ENCODE assay signal across 27 cellular contexts in genomic region chr14:31395119-31395518, GRCh38.
"Had no signal": no experiment of that assay in that cellular context is flagged by ENCODE, and none has a peak within 500 bp of the region (broad histone marks: within the 10 kb centered on the region; RNA-seq: fewer than 3 reads in every experiment).

No MANE protein-coding gene starts in this region.

- H3K36me3 ChIP-seq: uterus had no signal

- H3K4me3 ChIP-seq: stomach, suprapubic skin, testis, thoracic aorta, thyroid gland, tibial artery, tibial nerve, transverse colon, upper lobe of left lung, upper lobe of right lung, uterus, vagina had no signal

- FAIRE-seq: urothelium cell line had no signal

- ATAC-seq: stimulated activated effector memory CD8-positive, alpha-beta T cell treated with anti-CD3 and anti-CD28 coated beads, Interleukin-12 subunit alpha, Interleukin-12 subunit beta, amount 100 ng/mL, for 72 hours; stimulated activated memory B cell treated with anti-CD40 and anti-IgM and Interleukin-4, amounts not matched to agents 10 μg/mL and 1 μg/mL and 100 μg/mL, for 72 hours; stimulated activated naive B cell treated with anti-CD40 and anti-IgM and Interleukin-4, amounts not matched to agents 10 μg/mL and 1 μg/mL and 100 μg/mL, for 72 hours; stimulated activated naive CD8-positive, alpha-beta T cell treated with anti-CD3 and anti-CD28 coated beads, Interleukin-15, amount 100 ng/mL, for 72 hours; stimulated activated naive CD8-positive, alpha-beta T cell treated with anti-CD3 and anti-CD28 coated beads, Interleukin-15, Interleukin-2, amounts not matched to agents 100 U/mL and 50 U/mL, for 24 hours; upper lobe of right lung had no signal

- H3K27me3 ChIP-seq: stomach, suprapubic skin, testis, thyroid gland, tibial artery, tibial nerve, transverse colon, upper lobe of left lung, upper lobe of right lung, uterus, vagina had no signal

- H3K9me3 ChIP-seq: stomach, suprapubic skin, testis, thoracic aorta, thyroid gland, tibial artery, tibial nerve, transverse colon, upper lobe of left lung, upper lobe of right lung, uterus, vagina had no signal

- H3K27ac ChIP-seq: stomach, suprapubic skin, testis, thoracic aorta, thyroid gland, tibial artery, tibial nerve, upper lobe of left lung, upper lobe of right lung, uterus, vagina had no signal

- DNase-seq: stimulated activated CD4-positive, alpha-beta T cell treated with anti-CD3 and anti-CD28 coated beads, Interleukin-2, amount 100 ng/mL, for 48 hours; stimulated activated CD4-positive, alpha-beta T cell treated with anti-CD3 and anti-CD28 coated beads, Interleukin-4, amount 100 ng/mL, for 1 hour; stimulated activated CD4-positive, alpha-beta T cell treated with anti-CD3 and anti-CD28 coated beads, Interleukin-4, amount 100 ng/mL, for 24 hours; stimulated activated CD4-positive, alpha-beta T cell treated with anti-CD3 and anti-CD28 coated beads, Interleukin-4, amount 100 ng/mL, for 4 hours; stimulated activated CD8-positive, alpha-beta memory T cell treated with anti-CD3 and anti-CD28 coated beads, Interleukin-4, amount 100 ng/mL, for 48 hours; stimulated activated naive B cell treated with anti-CD40 and anti-IgM and Interleukin-4, amounts not matched to agents 10 μg/mL and 1 μg/mL and 100 μg/mL, for 72 hours; stimulated activated naive CD4-positive, alpha-beta T cell; stimulated activated naive CD4-positive, alpha-beta T cell treated with Interleukin-2 at 50 U/mL for 16 hours; stimulated activated naive CD8-positive, alpha-beta T cell treated with anti-CD3 and anti-CD28 coated beads, Interleukin-15, amount 100 ng/mL, for 72 hours; stimulated activated naive CD8-positive, alpha-beta T cell treated with anti-CD3 and anti-CD28 coated beads, Interleukin-15, Interleukin-2, amounts not matched to agents 100 U/mL and 50 U/mL, for 24 hours; stomach; substantia nigra; testis; thyroid gland; tibial artery; transverse colon; trophoblast cell; upper lobe of left lung; upper lobe of right lung; uterus had no signal

- H3K4me1 ChIP-seq: stomach, suprapubic skin, testis, thyroid gland, tibial artery, tibial nerve, upper lobe of left lung, upper lobe of right lung, uterus, vagina had no signal
